ENCODE assay signal across 16 cellular contexts in the genomic region with DNA sequence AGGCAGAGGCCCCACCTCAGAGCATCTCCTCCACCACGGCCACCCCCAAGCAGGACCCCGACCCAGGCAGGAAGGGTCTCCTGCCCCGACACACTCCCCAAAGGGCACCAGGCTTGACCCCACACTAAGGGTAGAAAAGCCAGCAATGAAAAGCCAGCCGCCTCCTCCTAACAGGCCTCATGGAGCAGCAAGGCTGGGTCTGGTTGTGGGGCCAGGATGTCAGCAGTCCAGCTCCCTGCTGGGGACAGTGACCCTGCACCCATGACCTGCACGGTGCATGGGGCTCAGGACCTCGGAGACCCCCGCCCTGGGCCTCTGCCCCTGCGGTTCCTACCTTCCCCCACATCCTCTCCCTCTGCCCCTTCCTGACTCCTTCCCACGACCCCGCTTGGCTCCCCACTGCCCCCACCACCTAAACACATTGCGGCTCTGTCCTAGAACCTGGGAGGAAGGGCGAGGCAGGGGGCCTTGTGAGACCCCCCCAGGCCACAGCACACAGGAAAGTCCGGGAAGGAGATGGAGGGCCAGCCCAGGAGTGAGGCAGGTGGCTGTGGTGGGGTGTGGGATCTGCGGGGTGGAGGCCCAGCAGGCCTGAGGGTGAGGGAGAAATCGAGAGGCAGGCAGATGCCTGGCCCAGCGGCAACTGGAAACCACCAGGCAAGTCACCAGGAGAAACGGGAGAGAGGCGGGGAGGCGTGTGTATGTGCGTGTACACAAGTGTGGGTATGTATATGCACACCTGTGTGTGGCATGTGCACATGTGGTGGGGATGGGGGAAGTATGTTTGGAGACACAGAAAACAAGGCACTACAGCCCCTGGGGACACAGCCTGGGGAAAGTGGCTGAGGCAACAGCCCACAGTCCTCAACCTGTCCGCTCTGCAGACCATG.
DNase-seq lines count a peak whose midpoint lies in the region; ATAC-seq and TF ChIP-seq lines count a peak whose summit lies in the region.
"Had no signal": no experiment of that assay in that cellular context is flagged by ENCODE, and none has a peak within 500 bp of the region (broad histone marks: within the 10 kb centered on the region; RNA-seq: fewer than 3 reads in every experiment).

No MANE protein-coding gene starts in this region.

- H3K79me1 ChIP-seq in mesenchymal stem cell (replicated peaks; ENCODE audit: low read length, poor library complexity, severe bottlenecking): peaks cover 12% of the 10 kb centered on the region

- H3K27ac ChIP-seq in mesenchymal stem cell (ENCODE audit: low read length, poor library complexity, severe bottlenecking): no peak overlapping the region
- no peak overlapping the region for H3K27ac ChIP-seq in upper lobe of left lung
- H3K27ac ChIP-seq: gastrocnemius medialis, PC-9, testis had no signal

- peak; percentile 4 for DNase-seq in activated naive CD4-positive, alpha-beta T cell treated with anti-CD3 and anti-CD28 coated beads, Interleukin-2, amount 50 U/mL, for 16 hours
- no peak for DNase-seq in activated naive CD4-positive, alpha-beta T cell treated with anti-CD3 and anti-CD28 coated beads for 36 hours
- DNase-seq in mesenchymal stem cell (no peak), upper lobe of left lung (peak; percentile 16 to 46), cerebellar nuclear complex (lab: John Stamatoyannopoulos, UW) (no peak)
- DNase-seq: central memory CD4-positive, alpha-beta T cell; Karpas-422; NCI-H1436; NCI-H510A treated with DMSO at 0.1 percent for 48 hours; PC-9; testis had no signal

- H2BK120ac ChIP-seq in mesenchymal stem cell (ENCODE audit: low read depth, low read length): no peak overlapping the region

- no peak overlapping the region for H3K27ac Mint-ChIP-seq in activated naive CD4-positive, alpha-beta T cell treated with anti-CD3 and anti-CD28 coated beads for 36 hours
- H3K27ac Mint-ChIP-seq in brain: peak overlapping the region in 3 of 5 experiments; percentile 79 to 96 (median 86)

- no peak overlapping the region for H3K9ac ChIP-seq in mesenchymal stem cell (ENCODE audit: low read length)

- ATAC-seq in upper lobe of left lung (ENCODE audit: low FRiP score in 2 of 2) (no peak), HG03460 (IDR thresholded peaks at IDR 0.05; ENCODE audit: unreplicated experiment) (no peak), HG02623 (IDR thresholded peaks at IDR 0.05; ENCODE audit: unreplicated experiment) (no peak)
- ATAC-seq: gastrocnemius medialis, GM12878 had no signal

- no peak overlapping the region for H3K4ac ChIP-seq in mesenchymal stem cell (ENCODE audit: low read depth in 1 of 2, low read length in 2 of 2)

- H3K36me3 ChIP-seq in mesenchymal stem cell (ENCODE audit: control insufficient read depth in 1 of 2, insufficient read depth in 2 of 2, low read depth in 1 of 2, low read length in 2 of 2) (peaks cover 0 to 54% of the 10 kb centered on the region in 2 experiments), upper lobe of left lung (peaks cover 0 to 10% (median 2%) of the 10 kb centered on the region in 4 donors)
- H3K36me3 ChIP-seq: gastrocnemius medialis had no signal

- no peak overlapping the region for H2BK12ac ChIP-seq in mesenchymal stem cell (ENCODE audit: low read length in 2 of 2)

- H3K4me1 Mint-ChIP-seq in activated naive CD4-positive, alpha-beta T cell treated with anti-CD3 and anti-CD28 coated beads for 36 hours (ENCODE audit: low read depth): no peaks in the 10 kb centered on the region
- peaks cover 56% of the 10 kb centered on the region for H3K4me1 Mint-ChIP-seq in brain

- no peaks in the 10 kb centered on the region for H3K27me3 Mint-ChIP-seq in activated naive CD4-positive, alpha-beta T cell treated with anti-CD3 and anti-CD28 coated beads for 36 hours (ENCODE audit: low read depth)
- no peaks in the 10 kb centered on the region for H3K27me3 Mint-ChIP-seq in brain

- H3K4me1 ChIP-seq in mesenchymal stem cell (ENCODE audit: control insufficient read depth, insufficient read depth, low read depth, low read length) (peaks cover 3% of the 10 kb centered on the region), upper lobe of left lung (no peaks in the 10 kb centered on the region)
- H3K4me1 ChIP-seq: gastrocnemius medialis had no signal

- no peak overlapping the region for H3K4me3 ChIP-seq in mesenchymal stem cell (ENCODE audit: insufficient read depth in 1 of 2, low read depth in 1 of 2, low read length in 2 of 2)
- no peak overlapping the region for H3K4me3 ChIP-seq in upper lobe of left lung
- H3K4me3 ChIP-seq: gastrocnemius medialis, GM12878, PC-9, testis had no signal

- no peaks in the 10 kb centered on the region for H3K9me3 Mint-ChIP-seq in activated naive CD4-positive, alpha-beta T cell treated with anti-CD3 and anti-CD28 coated beads for 36 hours
- H3K9me3 Mint-ChIP-seq in brain: no peaks in the 10 kb centered on the region

- no peak overlapping the region for H3K4me2 ChIP-seq in mesenchymal stem cell (ENCODE audit: low read length, poor library complexity, severe bottlenecking)
- H3K4me2 ChIP-seq: PC-9 had no signal

- H3K36me3 Mint-ChIP-seq in activated naive CD4-positive, alpha-beta T cell treated with anti-CD3 and anti-CD28 coated beads for 36 hours (ENCODE audit: low read depth): peaks cover 1% of the 10 kb centered on the region
- H3K36me3 Mint-ChIP-seq in brain: no peaks in the 10 kb centered on the region

- no peak overlapping the region for H2AK5ac ChIP-seq in mesenchymal stem cell (ENCODE audit: low read length, severe bottlenecking)

- H3K18ac ChIP-seq in mesenchymal stem cell (ENCODE audit: low read depth in 1 of 2, low read length in 2 of 2): no peak overlapping the region

- H4K8ac ChIP-seq in mesenchymal stem cell (ENCODE audit: low read length): no peak overlapping the region

- intact Hi-C loops in activated naive CD4-positive, alpha-beta T cell treated with anti-CD3 and anti-CD28 coated beads for 36 hours (cut with micrococcal nuclease): no loop called here

- no peak overlapping the region for H4K91ac ChIP-seq in mesenchymal stem cell (ENCODE audit: low read length)

- H3K4me3 Mint-ChIP-seq in activated naive CD4-positive, alpha-beta T cell treated with anti-CD3 and anti-CD28 coated beads for 36 hours: no peak overlapping the region
- no peak overlapping the region for H3K4me3 Mint-ChIP-seq in brain

- TF ChIP-seq EP300 in upper lobe of left lung (IDR thresholded peaks at IDR 0.05): no peak

- no peak overlapping the region for H3K14ac ChIP-seq in mesenchymal stem cell (ENCODE audit: low read length in 2 of 2)

- no peak for TF ChIP-seq POLR2A in upper lobe of left lung (IDR thresholded peaks at IDR 0.05)

- no peak for TF ChIP-seq CTCF in brain (conservative IDR thresholded peaks at IDR 0.05)
- TF ChIP-seq CTCF in upper lobe of left lung (IDR thresholded peaks at IDR 0.05): no peak

- no peaks in the 10 kb centered on the region for H3K27me3 ChIP-seq in mesenchymal stem cell (ENCODE audit: control insufficient read depth in 1 of 2, insufficient read depth in 1 of 2, low read length in 2 of 2)
- H3K27me3 ChIP-seq in upper lobe of left lung: no peaks in the 10 kb centered on the region
- H3K27me3 ChIP-seq: gastrocnemius medialis, testis had no signal

- WGBS in mesenchymal stem cell: 81% methylated on average over 21 of the region's 21 CpGs
- WGBS in upper lobe of left lung, 2 donors: 85% methylated on average over 15 to 21 of the region's 21 CpGs

- no peak overlapping the region for H2BK5ac ChIP-seq in mesenchymal stem cell (ENCODE audit: low read depth, low read length, poor library complexity, severe bottlenecking)

- no peak overlapping the region for H2AFZ ChIP-seq in mesenchymal stem cell (ENCODE audit: low read depth, low read length)
- H2AFZ ChIP-seq: PC-9 had no signal

- CTCF ChIA-PET in activated naive CD4-positive, alpha-beta T cell treated with anti-CD3 and anti-CD28 coated beads for 36 hours (lab: Charles Lee): no interaction called here

- no peak overlapping the region for H3K23ac ChIP-seq in mesenchymal stem cell (ENCODE audit: low read length in 2 of 2)

- peak overlapping the region; percentile 28 for H2BK15ac ChIP-seq in mesenchymal stem cell (ENCODE audit: low read depth, poor library complexity, severe bottlenecking)

- H3K9me3 ChIP-seq in mesenchymal stem cell (ENCODE audit: control insufficient read depth, low read length) (no peaks in the 10 kb centered on the region), upper lobe of left lung (no peaks in the 10 kb centered on the region)
- H3K9me3 ChIP-seq: gastrocnemius medialis, testis had no signal

Comparison
In these comparisons a context has a peak if more than half of its experiments do, and no peak if none do; other contexts are left out.
1. DNase-seq: peak in activated naive CD4-positive, alpha-beta T cell treated with anti-CD3 and anti-CD28 coated beads, Interleukin-2, amount 50 U/mL, for 16 hours (single experiment) and upper lobe of left lung (2 of 2); none in activated naive CD4-positive, alpha-beta T cell treated with anti-CD3 and anti-CD28 coated beads for 36 hours (single experiment), mesenchymal stem cell (single experiment) and cerebellar nuclear complex (0 of 2).